Comparison of ENCODE assay signal across 8 cellular contexts in the genomic region with DNA sequence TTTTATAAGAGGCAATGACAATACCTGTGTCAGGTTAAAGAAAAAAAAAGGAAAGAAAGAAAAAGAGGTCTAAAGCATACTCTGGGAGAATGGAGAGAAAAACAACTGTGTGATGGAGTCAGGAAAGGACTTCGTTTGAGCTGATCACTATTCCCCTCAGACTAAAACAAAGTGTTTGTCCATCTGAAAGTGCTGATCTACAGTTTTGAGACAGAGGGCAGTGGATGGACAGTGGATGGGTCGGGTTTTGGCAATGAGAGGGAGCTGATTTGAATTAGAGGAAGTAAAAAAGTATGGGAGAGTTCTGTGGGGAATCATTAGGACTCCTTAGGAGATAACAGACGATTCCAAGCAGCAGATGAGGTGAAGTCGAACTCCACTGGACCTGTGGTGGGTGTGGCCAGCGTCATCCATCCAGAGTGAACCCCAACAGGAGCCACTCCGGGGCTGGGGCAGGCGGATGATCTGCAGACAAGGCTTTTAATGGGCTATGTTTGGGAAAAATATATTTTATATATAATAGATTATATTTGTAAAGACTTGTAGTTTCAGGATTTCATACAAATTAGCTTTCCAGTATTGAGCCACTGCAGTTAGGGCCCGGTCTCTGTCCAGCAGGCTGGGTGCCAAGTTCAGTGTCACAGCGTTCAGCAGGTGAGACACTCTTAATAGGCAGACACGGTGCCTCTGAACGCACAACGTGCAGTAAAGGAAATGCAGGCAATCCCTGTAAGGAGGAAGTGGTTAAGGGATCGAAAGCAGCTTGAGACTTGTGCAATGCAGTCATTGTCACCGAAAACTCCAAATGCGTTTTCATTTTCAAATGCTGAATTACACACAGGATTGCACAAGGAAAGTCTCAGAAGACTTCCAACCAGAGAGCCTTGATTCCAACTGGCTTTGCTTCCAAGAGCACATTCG.
A peak's percentile ranks its signal among the peaks of the same experiment; 100 is the strongest.
DNase-seq lines count a peak whose midpoint lies in the region; ATAC-seq and TF ChIP-seq lines count a peak whose summit lies in the region.

No MANE protein-coding gene starts in this region.

- no peaks in the 10 kb centered on the region for H3K9me3 Mint-ChIP-seq in central memory CD8-positive, alpha-beta T cell
- H3K9me3 Mint-ChIP-seq in natural killer cell, result peaks cover 0 to 2% of the 10 kb centered on the region in 2 donors

- no peaks in the 10 kb centered on the region for H3K27me3 Mint-ChIP-seq in central memory CD8-positive, alpha-beta T cell
- H3K27me3 Mint-ChIP-seq in natural killer cell (ENCODE audit: low read depth in 2 of 2), result no peaks in the 10 kb centered on the region

- H3K4me3 Mint-ChIP-seq in central memory CD8-positive, alpha-beta T cell, result peak overlapping the region; percentile 43
- peak overlapping the region; percentile 83 for H3K4me3 Mint-ChIP-seq in natural killer cell

- ATAC-seq in GM21360 (IDR thresholded peaks at IDR 0.05; ENCODE audit: unreplicated experiment), result peak; percentile 98
- ATAC-seq in HG03558 (IDR thresholded peaks at IDR 0.05; ENCODE audit: extremely low read depth, unreplicated experiment), result peak; percentile 100
- ATAC-seq in central memory CD8-positive, alpha-beta T cell (replicated peaks; ENCODE audit: extremely low read depth, poor library complexity, severe bottlenecking), result peak; percentile 75
- ATAC-seq in natural killer cell, result peak; percentile 73 to 85 (median 79)

- no peaks in the 10 kb centered on the region for H3K36me3 Mint-ChIP-seq in central memory CD8-positive, alpha-beta T cell (ENCODE audit: insufficient read depth)
- H3K36me3 Mint-ChIP-seq in natural killer cell, result no peaks in the 10 kb centered on the region

- TF ChIP-seq CTCF in natural killer cell (IDR thresholded peaks at IDR 0.05), result no peak

- H3K27ac Mint-ChIP-seq in central memory CD8-positive, alpha-beta T cell (ENCODE audit: low read depth), result peak overlapping the region; percentile 58
- H3K27ac Mint-ChIP-seq in natural killer cell, result peak overlapping the region; percentile 31 to 61

- H3K4me1 Mint-ChIP-seq in central memory CD8-positive, alpha-beta T cell, result peaks cover 41% of the 10 kb centered on the region
- H3K4me1 Mint-ChIP-seq in natural killer cell, result peaks cover 51 to 52% of the 10 kb centered on the region in 2 donors

- intact Hi-C loops in natural killer cell (cut with micrococcal nuclease), result no loop called here

- DNase-seq in EL, result peak; percentile 47
- peak; percentile 99 for DNase-seq in SKM-1 treated with dmso at 0.1 percent for 144 hours (lab: John Stamatoyannopoulos, UW; ENCODE audit: unreplicated experiment)
- DNase-seq in central memory CD8-positive, alpha-beta T cell (ENCODE audit: low spot score in 2 of 2), result no peak
- no peak for DNase-seq in natural killer cell
- DNase-seq in NCI-H1048 (lab: John Stamatoyannopoulos, UW), result no peak
- no peak for DNase-seq in effector CD4-positive, alpha-beta T cell

Comparison
In these comparisons a context has a peak if more than half of its experiments do, and no peak if none do; other contexts are left out.
1. DNase-seq: peak in EL (single experiment) and SKM-1 treated with dmso at 0.1 percent for 144 hours (single experiment); none in central memory CD8-positive, alpha-beta T cell (0 of 2), natural killer cell (single experiment), NCI-H1048 (single experiment) and effector CD4-positive, alpha-beta T cell (single experiment).
2. Peak in every context shown above with its lines, with median percentiles within 50 percentile points of each other: ATAC-seq.